In genomic region chrX:146449243-146449642, GRCh38 we compare ENCODE assay signal across 34 cellular contexts.
"Had no signal": no experiment of that assay in that cellular context is flagged by ENCODE, and none has a peak within 500 bp of the region (broad histone marks: within the 10 kb centered on the region; RNA-seq: fewer than 3 reads in every experiment).

No MANE protein-coding gene starts in this region.

- H3K4me3 ChIP-seq: adrenal gland, ascending aorta, body of pancreas, breast epithelium, cardiac muscle cell had no signal

- H3K27me3 ChIP-seq: adrenal gland, ascending aorta, body of pancreas, brain microvascular endothelial cell, breast epithelium, cardiac muscle cell had no signal

- H3K9me3 ChIP-seq: adrenal gland, ascending aorta, body of pancreas, breast epithelium had no signal

- ATAC-seq: activated naive CD4-positive, alpha-beta T cell treated with anti-CD3 and anti-CD28 coated beads, Interleukin-2, amount 50 U/mL, for 72 hours; activated naive CD8-positive, alpha-beta T cell treated with anti-CD3 and anti-CD28 coated beads, Interleukin-2, amount 50 U/mL, for 24 hours; activated T-cell treated with anti-CD3 and anti-CD28 coated beads, Interleukin-2, amount 50 U/mL, for 4 hours; activated T-cell treated with anti-CD3 and anti-CD28 coated beads, Interleukin-2, amount 50 U/mL, for 72 hours; activated T-helper 17 cell treated with anti-CD3 and anti-CD28 coated beads, Interleukin-2, amount 50 U/mL, for 72 hours; body of pancreas had no signal

- FAIRE-seq: bronchial epithelial cell had no signal

- H3K27ac ChIP-seq: adrenal gland, ascending aorta, body of pancreas, brain microvascular endothelial cell, breast epithelium, cardiac muscle cell had no signal

- H3K36me3 ChIP-seq: adrenal gland, ascending aorta, brain microvascular endothelial cell, breast epithelium, cardiac muscle cell had no signal

- DNase-seq: activated effector memory CD4-positive, alpha-beta T cell treated with anti-CD3 and anti-CD28 coated beads, Interleukin-2, amount 50 U/mL, for 16 hours; activated effector memory CD4-positive, alpha-beta T cell treated with Interleukin-2 at 50 U/mL for 16 hours; activated gamma-delta T cell; activated gamma-delta T cell treated with Interleukin-2 at 50 U/mL for 16 hours; activated naive CD4-positive, alpha-beta T cell; activated naive CD4-positive, alpha-beta T cell treated with anti-CD3 and anti-CD28 coated beads for 36 hours; activated naive CD4-positive, alpha-beta T cell treated with anti-CD3 and anti-CD28 coated beads, Interleukin-2, amount 10 ng/mL, durations not matched to agents 7 days and 5 days; activated naive CD4-positive, alpha-beta T cell treated with anti-CD3 and anti-CD28 coated beads, Interleukin-2, amount 50 U/mL, for 16 hours; activated naive CD4-positive, alpha-beta T cell treated with Interleukin-2 at 50 U/mL for 16 hours; activated naive CD8-positive, alpha-beta T cell treated with anti-CD3 and anti-CD28 coated beads for 36 hours; activated naive CD8-positive, alpha-beta T cell treated with anti-CD3 and anti-CD28 coated beads, Interleukin-2, amount 10 ng/mL, durations not matched to agents 7 days and 5 days; activated naive CD8-positive, alpha-beta T cell treated with anti-CD3 and anti-CD28 coated beads, Interleukin-2, amount 50 U/mL, for 24 hours; activated T-cell treated with anti-CD3 and anti-CD28 coated beads for 4 hours; activated T-cell treated with anti-CD3 and anti-CD28 coated beads, Interleukin-2, amount 50 U/mL, for 1 hour; activated T-cell treated with anti-CD3 and anti-CD28 coated beads, Interleukin-2, amount 50 U/mL, for 24 hours; activated T-cell treated with anti-CD3 and anti-CD28 coated beads, Interleukin-2, amount 50 U/mL, for 4 hours; activated T-cell treated with anti-CD3 and anti-CD28 coated beads, Interleukin-2, amount 50 U/mL, for 48 hours; activated T-cell treated with anti-CD3 and anti-CD28 coated beads, Interleukin-2, amount 50 U/mL, for 72 hours; adrenal gland; amniotic stem cell; amygdala; anterior cingulate cortex; aorta; body of pancreas; brain microvascular endothelial cell; caudate nucleus; central memory CD4-positive, alpha-beta T cell; cerebellar nuclear complex had no signal

- H3K4me1 ChIP-seq: adrenal gland, ascending aorta, body of pancreas, breast epithelium had no signal
